Comparison of ENCODE assay signal across 24 cellular contexts in genomic region chr1:42181687-42182086, GRCh38. TPM values are rescaled to one million over a fixed set of nuclear protein-coding genes. Genes with fewer than 3 reads are reported as not detected.
DNase-seq lines count a peak whose midpoint lies in the region; ATAC-seq and TF ChIP-seq lines count a peak whose summit lies in the region.
"Had no signal": no experiment of that assay in that cellular context is flagged by ENCODE, and none has a peak within 500 bp of the region (broad histone marks: within the 10 kb centered on the region; RNA-seq: fewer than 3 reads in every experiment).

No MANE protein-coding gene starts in this region.

- no peaks in the 10 kb centered on the region for H3K4me1 Mint-ChIP-seq in activated naive CD4-positive, alpha-beta T cell treated with anti-CD3 and anti-CD28 coated beads, Interleukin-2, amount 50 U/mL, for 24 hours
- H3K4me1 Mint-ChIP-seq in activated naive CD4-positive, alpha-beta T cell treated with anti-CD3 and anti-CD28 coated beads for 36 hours (ENCODE audit: low read depth), result peaks cover 6% of the 10 kb centered on the region
- H3K4me1 Mint-ChIP-seq in T-helper 17 cell (peaks cover 9% of the 10 kb centered on the region), mesothelial cell of epicardium (peaks cover 40% of the 10 kb centered on the region), type B pancreatic cell (ENCODE audit: unreplicated experiment) (peaks cover 3% of the 10 kb centered on the region)

- ATAC-seq in T-helper 17 cell (no peak), GM19023 (IDR thresholded peaks at IDR 0.05; ENCODE audit: unreplicated experiment) (no peak)
- ATAC-seq: GM23338 had no signal

- H3K36me3 Mint-ChIP-seq in activated naive CD4-positive, alpha-beta T cell treated with anti-CD3 and anti-CD28 coated beads, Interleukin-2, amount 50 U/mL, for 24 hours, result peaks cover 13% of the 10 kb centered on the region
- peaks cover 2% of the 10 kb centered on the region for H3K36me3 Mint-ChIP-seq in activated naive CD4-positive, alpha-beta T cell treated with anti-CD3 and anti-CD28 coated beads for 36 hours (ENCODE audit: low read depth)
- H3K36me3 Mint-ChIP-seq in T-helper 17 cell (ENCODE audit: low read depth), result peaks cover 13% of the 10 kb centered on the region
- peaks cover 19% of the 10 kb centered on the region for H3K36me3 Mint-ChIP-seq in mesothelial cell of epicardium
- peaks cover 24% of the 10 kb centered on the region for H3K36me3 Mint-ChIP-seq in type B pancreatic cell

- intact Hi-C loops in activated naive CD4-positive, alpha-beta T cell treated with anti-CD3 and anti-CD28 coated beads for 36 hours (cut with micrococcal nuclease), result no loop called here

- CTCF ChIA-PET in activated naive CD4-positive, alpha-beta T cell treated with anti-CD3 and anti-CD28 coated beads for 36 hours (lab: Charles Lee), result interaction anchor here (0.9 kb wide), 1 partner anchor 8 kb away, joined by 4 read pairs; no protein-coding TSS in a partner anchor

- TF ChIP-seq CTCF in mesothelial cell of epicardium (IDR thresholded peaks at IDR 0.05; ENCODE audit: unreplicated experiment) (no peak), type B pancreatic cell (conservative IDR thresholded peaks at IDR 0.05) (no peak)

- no peak overlapping the region for H3K4me3 Mint-ChIP-seq in activated naive CD4-positive, alpha-beta T cell treated with anti-CD3 and anti-CD28 coated beads, Interleukin-2, amount 50 U/mL, for 24 hours
- H3K4me3 Mint-ChIP-seq in activated naive CD4-positive, alpha-beta T cell treated with anti-CD3 and anti-CD28 coated beads for 36 hours, result no peak overlapping the region
- H3K4me3 Mint-ChIP-seq in T-helper 17 cell (no peak overlapping the region), mesothelial cell of epicardium (no peak overlapping the region), type B pancreatic cell (no peak overlapping the region)
- H3K4me3 Mint-ChIP-seq: CD8-positive, alpha-beta memory T cell; GM23338 had no signal

- H3K27ac Mint-ChIP-seq in activated naive CD4-positive, alpha-beta T cell treated with anti-CD3 and anti-CD28 coated beads, Interleukin-2, amount 50 U/mL, for 24 hours, result peak overlapping the region; percentile 20
- H3K27ac Mint-ChIP-seq in activated naive CD4-positive, alpha-beta T cell treated with anti-CD3 and anti-CD28 coated beads for 36 hours, result no peak overlapping the region
- H3K27ac Mint-ChIP-seq in T-helper 17 cell (peak overlapping the region; percentile 74), mesothelial cell of epicardium (peak overlapping the region; percentile 13), type B pancreatic cell (peak overlapping the region; percentile 7)
- H3K27ac Mint-ChIP-seq: GM23338 had no signal

- DNase-seq in activated naive CD4-positive, alpha-beta T cell treated with anti-CD3 and anti-CD28 coated beads for 36 hours, result no peak
- no peak for DNase-seq in T-helper 17 cell
- DNase-seq in mesothelial cell of epicardium (ENCODE audit: low spot score in 2 of 2, unreplicated experiment in 2 of 2), result no peak
- no peak for DNase-seq in type B pancreatic cell (ENCODE audit: extremely low spot score, unreplicated experiment)
- no peak for DNase-seq in T1000 (lab: John Stamatoyannopoulos, UW)
- DNase-seq: Calu3; CD8-positive, alpha-beta memory T cell; DMS153; HCEC 1CT; KG1; NCI-H1092; NCI-H1436; NCI-H187 treated with DMSO at 0.1 percent for 48 hours; NCI-H2107; NCI-H226; NCI-H510A treated with DMSO at 0.1 percent for 48 hours; NCI-H748 treated with DMSO at 0.1 percent for 48 hours; SHP77 treated with DMSO at 0.1 percent for 48 hours had no signal

- no peaks in the 10 kb centered on the region for H3K9me3 Mint-ChIP-seq in activated naive CD4-positive, alpha-beta T cell treated with anti-CD3 and anti-CD28 coated beads, Interleukin-2, amount 50 U/mL, for 24 hours
- no peaks in the 10 kb centered on the region for H3K9me3 Mint-ChIP-seq in activated naive CD4-positive, alpha-beta T cell treated with anti-CD3 and anti-CD28 coated beads for 36 hours
- no peaks in the 10 kb centered on the region for H3K9me3 Mint-ChIP-seq in mesothelial cell of epicardium
- H3K9me3 Mint-ChIP-seq in type B pancreatic cell, result no peaks in the 10 kb centered on the region
- H3K9me3 Mint-ChIP-seq: CD8-positive, alpha-beta memory T cell; GM23338 had no signal

- no peaks in the 10 kb centered on the region for H3K27me3 Mint-ChIP-seq in activated naive CD4-positive, alpha-beta T cell treated with anti-CD3 and anti-CD28 coated beads, Interleukin-2, amount 50 U/mL, for 24 hours
- H3K27me3 Mint-ChIP-seq in activated naive CD4-positive, alpha-beta T cell treated with anti-CD3 and anti-CD28 coated beads for 36 hours (ENCODE audit: low read depth), result no peaks in the 10 kb centered on the region
- H3K27me3 Mint-ChIP-seq in T-helper 17 cell (no peaks in the 10 kb centered on the region), mesothelial cell of epicardium (ENCODE audit: low read depth) (no peaks in the 10 kb centered on the region), type B pancreatic cell (no peaks in the 10 kb centered on the region)
- H3K27me3 Mint-ChIP-seq: CD8-positive, alpha-beta memory T cell had no signal

- H3K9me3 ChIP-seq in T-helper 17 cell (ENCODE audit: control insufficient read depth, low read length, poor library complexity, severe bottlenecking), result no peaks in the 10 kb centered on the region
- H3K9me3 ChIP-seq: BLaER1 had no signal

RNA-seq across cellular contexts. Expression of gene GUCA2A, which starts 17.1 kb away (rescaled TPM):
- not detected for total RNA-seq in activated naive CD4-positive, alpha-beta T cell treated with anti-CD3 and anti-CD28 coated beads for 36 hours
- not detected for total RNA-seq in T-helper 17 cell
- total RNA-seq in mesothelial cell of epicardium, result not detected in 3 replicates
- total RNA-seq in type B pancreatic cell (ENCODE audit: low replicate concordance), result 2.9 and 7.4 TPM in 2 replicates
- total RNA-seq: Calu3; CD8-positive, alpha-beta memory T cell; G401; GM23338 had no signal

RNA-seq across cellular contexts. Expression of gene GUCA2B, which starts 28.5 kb away (rescaled TPM):
- not detected for total RNA-seq in activated naive CD4-positive, alpha-beta T cell treated with anti-CD3 and anti-CD28 coated beads for 36 hours
- total RNA-seq in T-helper 17 cell (not detected), mesothelial cell of epicardium (not detected in 3 replicates), type B pancreatic cell (ENCODE audit: low replicate concordance) (0.69 and 0.92 TPM in 2 replicates)
- total RNA-seq: Calu3; CD8-positive, alpha-beta memory T cell; G401; GM23338; HT1080 had no signal
